ENCODE assay signal across 29 cellular contexts in the genomic region with DNA sequence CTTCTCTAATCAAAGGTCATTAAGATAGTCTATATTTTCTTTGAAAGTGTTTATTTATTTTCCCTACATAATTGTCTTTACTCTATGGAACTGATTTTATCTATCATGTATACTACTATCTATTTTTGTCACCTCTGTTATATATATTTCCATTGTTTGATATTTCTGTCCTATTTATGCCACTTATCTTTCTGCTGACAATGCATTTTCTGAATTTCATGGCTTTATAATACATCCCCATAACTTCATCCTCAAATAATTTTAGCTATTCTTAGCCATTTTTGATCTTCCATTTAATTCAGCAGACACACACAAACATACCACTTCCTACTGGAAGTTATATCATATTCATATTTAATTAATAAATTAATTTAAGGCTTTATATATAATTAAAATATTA.
"Had no signal": no experiment of that assay in that cellular context is flagged by ENCODE, and none has a peak within 500 bp of the region (broad histone marks: within the 10 kb centered on the region; RNA-seq: fewer than 3 reads in every experiment).

No MANE protein-coding gene starts in this region.

- H3K27ac ChIP-seq: adrenal gland, body of pancreas, WERI-Rb-1 had no signal

- H3K27me3 ChIP-seq: adrenal gland, body of pancreas had no signal

- H3K36me3 ChIP-seq: adrenal gland, WERI-Rb-1 had no signal

- H3K4me3 ChIP-seq: adrenal gland, body of pancreas had no signal

- ATAC-seq: activated CD4-positive, alpha-beta T cell treated with anti-CD3 and anti-CD28 coated beads for 36 hours; activated CD8-positive, alpha-beta memory T cell treated with anti-CD3 and anti-CD28 coated beads, Interleukin-2, amount 10 ng/mL, durations not matched to agents 7 days and 5 days; activated CD8-positive, alpha-beta T cell treated with anti-CD3 and anti-CD28 coated beads, Interleukin-2, amount 10 ng/mL, durations not matched to agents 7 days and 5 days; activated naive CD8-positive, alpha-beta T cell treated with anti-CD3 and anti-CD28 coated beads, Interleukin-2, amount 50 U/mL, for 24 hours; body of pancreas; esophagus mucosa had no signal

- H3K9me3 ChIP-seq: adrenal gland, body of pancreas had no signal

- DNase-seq: activated CD4-positive, alpha-beta memory T cell treated with anti-CD3 and anti-CD28 coated beads for 36 hours; activated CD4-positive, alpha-beta T cell treated with anti-CD3 and anti-CD28 coated beads for 36 hours; activated CD4-positive, alpha-beta T cell treated with anti-CD3 and anti-CD28 coated beads, Interleukin-2, amount 10 ng/mL, durations not matched to agents 24 days and 14 days; activated CD4-positive, CD25-positive, alpha-beta regulatory T cell; activated CD4-positive, CD25-positive, alpha-beta regulatory T cell treated with anti-CD3 and anti-CD28 coated beads, Interleukin-2, amount 50 U/mL, for 72 hours; activated CD8-positive, alpha-beta memory T cell treated with anti-CD3 and anti-CD28 coated beads, Interleukin-2, amount 10 ng/mL, durations not matched to agents 7 days and 5 days; activated CD8-positive, alpha-beta memory T cell treated with anti-CD3 and anti-CD28 coated beads, Interleukin-2, amount 50 U/mL, for 4 hours; activated CD8-positive, alpha-beta T cell treated with anti-CD3 and anti-CD28 coated beads, Interleukin-2, amount 10 ng/mL, durations not matched to agents 7 days and 5 days; activated effector memory CD4-positive, alpha-beta T cell treated with anti-CD3 and anti-CD28 coated beads, Interleukin-2, amount 50 U/mL, for 16 hours; activated naive CD4-positive, alpha-beta T cell treated with anti-CD3 and anti-CD28 coated beads for 36 hours; activated naive CD8-positive, alpha-beta T cell treated with anti-CD3 and anti-CD28 coated beads for 36 hours; activated naive CD8-positive, alpha-beta T cell treated with anti-CD3 and anti-CD28 coated beads, Interleukin-2, amount 50 U/mL, for 24 hours; activated T-cell treated with anti-CD3 and anti-CD28 coated beads, Interleukin-2, amount 50 U/mL, for 1 hour; activated T-cell treated with anti-CD3 and anti-CD28 coated beads, Interleukin-2, amount 50 U/mL, for 48 hours; adrenal gland; amygdala; aorta; body of pancreas; caudate nucleus; cortex of kidney; dermis blood vessel endothelial cell; effector CD8-positive, alpha-beta T cell; foreskin fibroblast; head of caudate nucleus; T-helper 9 cell; WERI-Rb-1 had no signal

- H3K4me1 ChIP-seq: adrenal gland, body of pancreas had no signal

- FAIRE-seq: colon, frontal cortex had no signal
